In the genomic region with DNA sequence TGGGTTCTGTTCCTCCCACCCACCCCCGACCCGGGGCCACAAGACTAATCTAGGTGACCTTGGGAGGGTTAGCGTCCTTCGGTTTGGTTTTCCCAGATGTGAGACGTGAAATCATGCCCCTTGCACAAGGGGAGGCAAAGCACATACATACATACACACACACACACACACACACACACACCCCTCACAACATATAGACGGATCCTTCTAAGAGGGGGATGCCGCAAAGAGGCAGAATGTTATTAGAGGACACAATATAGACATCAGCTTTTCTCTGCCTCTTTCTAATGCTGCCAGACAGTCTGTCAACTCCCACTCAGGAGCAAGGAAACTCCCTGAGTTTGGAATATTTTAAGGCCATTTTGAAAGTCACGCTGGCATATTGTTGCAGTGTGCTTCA, we compare ENCODE assay signal across 8 cellular contexts. TPM values are rescaled to one million over a fixed set of nuclear protein-coding genes. Genes with fewer than 3 reads are reported as not detected.
DNase-seq lines count a peak whose midpoint lies in the region; ATAC-seq and TF ChIP-seq lines count a peak whose summit lies in the region.

No MANE protein-coding gene starts in this region.

- CTCF ChIA-PET in T-cell (lab: Charles Lee) = interaction anchor here in 1 of 2 donors (0.6 kb wide), 1 partner anchor 164 kb away, joined by 3 read pairs; no protein-coding TSS in a partner anchor

- peak; percentile 7 for DNase-seq in HK-2 (ENCODE audit: unreplicated experiment)
- DNase-seq in T-cell = no peak
- no peak for DNase-seq in glutamatergic neuron
- no peak for DNase-seq in skeletal muscle cell (ENCODE audit: low read depth)
- DNase-seq in hepatic stellate cell (ENCODE audit: low spot score) = no peak
- DNase-seq in stimulated activated CD4-positive, alpha-beta T cell treated with anti-CD3 and anti-CD28 coated beads, Interleukin-4, amount 100 ng/mL, for 1 hour = no peak
- DNase-seq in stimulated activated CD4-positive, alpha-beta T cell treated with anti-CD3 and anti-CD28 coated beads, Interleukin-2, amount 100 ng/mL, for 24 hours = no peak

- POLR2A ChIA-PET in T-cell (lab: Charles Lee) = no interaction called here

- H3K4me3 Mint-ChIP-seq in T-cell (peak overlapping the region; percentile 74 to 97 (median 92)), glutamatergic neuron (ENCODE audit: unreplicated experiment) (peak overlapping the region; percentile 59)

- H3K27me3 Mint-ChIP-seq in T-cell (no peaks in the 10 kb centered on the region), glutamatergic neuron (ENCODE audit: unreplicated experiment) (peaks cover 1% of the 10 kb centered on the region)

- peak overlapping the region; percentile 44 to 53 for H3K27ac Mint-ChIP-seq in T-cell
- H3K27ac Mint-ChIP-seq in glutamatergic neuron (ENCODE audit: unreplicated experiment) = peak overlapping the region; percentile 18

- H3K36me3 Mint-ChIP-seq in T-cell = no peaks in the 10 kb centered on the region
- H3K36me3 Mint-ChIP-seq in glutamatergic neuron (ENCODE audit: unreplicated experiment) = peaks cover 4% of the 10 kb centered on the region

- peaks cover 33 to 48% (median 41%) of the 10 kb centered on the region in 3 donors for H3K4me1 Mint-ChIP-seq in T-cell
- peaks cover 14% of the 10 kb centered on the region for H3K4me1 Mint-ChIP-seq in glutamatergic neuron (ENCODE audit: low read depth, unreplicated experiment)

- ATAC-seq in T-cell (replicated peaks in 1 of 4) = no peak
- no peak for ATAC-seq in HG03139 (IDR thresholded peaks at IDR 0.05; ENCODE audit: unreplicated experiment)

- no peak for TF ChIP-seq CTCF in glutamatergic neuron (IDR thresholded peaks at IDR 0.05; ENCODE audit: partially characterized antibody, unreplicated experiment)

- peak overlapping the region; percentile 87 for H3K4me3 ChIP-seq in skeletal muscle cell (ENCODE audit: low read depth, low read length)

- H3K9me3 Mint-ChIP-seq in T-cell (no peaks in the 10 kb centered on the region), glutamatergic neuron (ENCODE audit: unreplicated experiment) (peaks cover 7% of the 10 kb centered on the region)

RNA-seq across cellular contexts. Expression of gene RBMS1, which starts 0.6 kb away (rescaled TPM):
- total RNA-seq in T-cell (100 to 1,000 TPM in 3 of 5 donors, 10 to 100 TPM in 2; 94.2 to 137 (median 105) TPM), glutamatergic neuron (ENCODE audit: unreplicated experiment) (142 TPM)
